Comparison of ENCODE assay signal across 30 cellular contexts in the genomic region with DNA sequence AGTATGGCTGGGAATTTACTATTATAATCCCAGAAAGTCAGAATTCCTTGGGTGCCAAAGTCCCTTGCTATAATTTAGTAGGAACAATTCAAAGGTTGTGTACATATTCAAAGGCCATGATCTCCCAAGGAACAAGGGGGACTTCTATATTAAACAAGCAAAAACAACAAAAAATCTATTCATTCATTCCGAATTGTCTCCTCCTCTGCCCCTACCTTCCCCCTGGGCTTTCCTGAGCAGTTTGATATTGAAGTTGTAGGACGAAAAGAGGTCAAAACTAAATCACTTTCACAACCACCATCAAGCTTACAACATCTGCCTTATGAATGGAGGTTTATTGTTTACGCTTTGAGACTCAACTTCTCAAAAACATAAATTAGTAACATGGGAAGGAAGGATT.
"Had no signal": no experiment of that assay in that cellular context is flagged by ENCODE, and none has a peak within 500 bp of the region (broad histone marks: within the 10 kb centered on the region; RNA-seq: fewer than 3 reads in every experiment).

No MANE protein-coding gene starts in this region.

- H3K79me2 ChIP-seq: parathyroid adenoma had no signal

- H3K4me1 ChIP-seq: neural progenitor cell, parathyroid adenoma, psoas muscle, spleen, stomach, thyroid gland, tibial nerve, upper lobe of left lung, uterus had no signal

- H2AFZ ChIP-seq: parathyroid adenoma had no signal

- H3K27ac ChIP-seq: neural progenitor cell, ovary, parathyroid adenoma, psoas muscle, skin epidermis, spleen, stomach, thoracic aorta, thyroid gland, tibial nerve, upper lobe of left lung, uterus had no signal

- H3K4me2 ChIP-seq: neural progenitor cell, smooth muscle cell had no signal

- H3K4me3 Mint-ChIP-seq: naive thymus-derived CD4-positive, alpha-beta T cell; natural killer cell; nephron; neural progenitor cell; stimulated activated memory B cell treated with anti-CD40 and anti-IgM and Interleukin-4, amounts not matched to agents 10 μg/mL and 1 μg/mL and 100 μg/mL, for 72 hours had no signal

- H3K36me3 ChIP-seq: neural progenitor cell, ovary, spleen, stomach, thoracic aorta, thyroid gland, tibial nerve, upper lobe of left lung, uterus had no signal

- H3K36me3 Mint-ChIP-seq: natural killer cell; neural progenitor cell; stimulated activated memory B cell treated with anti-CD40 and anti-IgM and Interleukin-4, amounts not matched to agents 10 μg/mL and 1 μg/mL and 100 μg/mL, for 72 hours had no signal

- H3K4me3 ChIP-seq: neural progenitor cell, ovary, psoas muscle, skin epidermis, smooth muscle cell, spleen, stomach, thoracic aorta, thyroid gland, tibial nerve, upper lobe of left lung, uterus had no signal

- H3K9me3 Mint-ChIP-seq: natural killer cell had no signal

- DNase-seq: naive thymus-derived CD4-positive, alpha-beta T cell; natural killer cell; occipital lobe; ovary; posterior cingulate gyrus; psoas muscle; right cardiac atrium; spleen; stimulated activated CD4-positive, alpha-beta T cell treated with anti-CD3 and anti-CD28 coated beads, Interleukin-12 subunit alpha, Interleukin-12 subunit beta, amount 100 ng/mL, for 4 hours; stimulated activated CD4-positive, alpha-beta T cell treated with anti-CD3 and anti-CD28 coated beads, Interleukin-1b, Interleukin-23, amount 100 ng/mL, for 48 hours; stimulated activated CD4-positive, alpha-beta T cell treated with anti-CD3 and anti-CD28 coated beads, Interleukin-4, amount 100 ng/mL, for 1 hour; stimulated activated CD4-positive, alpha-beta T cell treated with anti-CD3 and anti-CD28 coated beads, Interleukin-4, amount 100 ng/mL, for 4 hours; stimulated activated CD8-positive, alpha-beta memory T cell treated with anti-CD3 and anti-CD28 coated beads, Interleukin-4, amount 100 ng/mL, for 48 hours; stimulated activated naive CD4-positive, alpha-beta T cell; stimulated activated naive CD8-positive, alpha-beta T cell treated with anti-CD3 and anti-CD28 coated beads, Interleukin-15, Interleukin-2, amounts not matched to agents 100 U/mL and 50 U/mL, for 24 hours; stomach; thyroid gland; trophoblast cell; upper lobe of left lung; uterus had no signal

- H3K4me1 Mint-ChIP-seq: natural killer cell, nephron, neural progenitor cell had no signal

- ATAC-seq: naive thymus-derived CD4-positive, alpha-beta T cell; natural killer cell; psoas muscle; right cardiac atrium; sciatic nerve; stimulated activated memory B cell treated with anti-CD40 and anti-IgM and Interleukin-4, amounts not matched to agents 10 μg/mL and 1 μg/mL and 100 μg/mL, for 72 hours; stimulated activated naive CD8-positive, alpha-beta T cell treated with anti-CD3 and anti-CD28 coated beads, Interleukin-15, Interleukin-2, amounts not matched to agents 100 U/mL and 50 U/mL, for 24 hours had no signal

- H3K27me3 ChIP-seq: neural progenitor cell, ovary, spleen, stomach, thyroid gland, tibial nerve, upper lobe of left lung, uterus had no signal

- H3K27me3 Mint-ChIP-seq: progenitor cell of endocrine pancreas had no signal

- H3K27ac Mint-ChIP-seq: naive thymus-derived CD4-positive, alpha-beta T cell; natural killer cell; nephron; neural progenitor cell; progenitor cell of endocrine pancreas; stimulated activated memory B cell treated with anti-CD40 and anti-IgM and Interleukin-4, amounts not matched to agents 10 μg/mL and 1 μg/mL and 100 μg/mL, for 72 hours had no signal
